In genomic region chr15:74193905-74194304, GRCh38 we compare ENCODE assay signal across 18 cellular contexts. TPM values are rescaled to one million over a fixed set of nuclear protein-coding genes. Genes with fewer than 3 reads are reported as not detected.
"Had no signal": no experiment of that assay in that cellular context is flagged by ENCODE, and none has a peak within 500 bp of the region (broad histone marks: within the 10 kb centered on the region; RNA-seq: fewer than 3 reads in every experiment).

No MANE protein-coding gene starts in this region.

- H3K4me3 ChIP-seq: gastrocnemius medialis, heart left ventricle, lung, pancreas had no signal

- H3K4me1 ChIP-seq: gastrocnemius medialis, pancreas had no signal

- H3K9me3 Mint-ChIP-seq: activated CD4-positive, alpha-beta T cell treated with anti-CD3 and anti-CD28 coated beads, Interleukin-2, amount 10 ng/mL, durations not matched to agents 24 days and 14 days; activated naive CD4-positive, alpha-beta T cell treated with anti-CD3 and anti-CD28 coated beads, Interleukin-2, amount 50 U/mL, for 72 hours; activated T-cell treated with anti-CD3 and anti-CD28 coated beads, Interleukin-2, amount 50 U/mL, for 72 hours; dendritic cell treated with granulocyte-macrophage colony-stimulating factor and Interleukin-4, amounts not matched to agents 40 ng/mL and 50 ng/mL, for 4 days; neural crest cell had no signal

- H3K27ac ChIP-seq: gastrocnemius medialis, heart left ventricle, pancreas had no signal

- H3K36me3 Mint-ChIP-seq: activated naive CD4-positive, alpha-beta T cell treated with anti-CD3 and anti-CD28 coated beads, Interleukin-2, amount 50 U/mL, for 72 hours had no signal

- H3K9me3 ChIP-seq: gastrocnemius medialis, heart left ventricle, pancreas had no signal

- H3K36me3 ChIP-seq: gastrocnemius medialis, heart left ventricle, pancreas had no signal

- H3K27me3 ChIP-seq: gastrocnemius medialis, heart left ventricle, pancreas had no signal

- H3K27me3 Mint-ChIP-seq: activated CD4-positive, alpha-beta T cell treated with anti-CD3 and anti-CD28 coated beads, Interleukin-2, amount 10 ng/mL, durations not matched to agents 24 days and 14 days had no signal

- ATAC-seq: activated T-cell treated with anti-CD3 and anti-CD28 coated beads, Interleukin-2, amount 50 U/mL, for 72 hours; gastrocnemius medialis; heart left ventricle; left colon; pancreas; stimulated activated naive CD8-positive, alpha-beta T cell treated with anti-CD3 and anti-CD28 coated beads, Interleukin-15, Interleukin-2, amounts not matched to agents 100 U/mL and 50 U/mL, for 24 hours had no signal

- DNase-seq: activated CD4-positive, alpha-beta T cell treated with anti-CD3 and anti-CD28 coated beads, Interleukin-2, amount 10 ng/mL, durations not matched to agents 24 days and 14 days; activated CD4-positive, CD25-positive, alpha-beta regulatory T cell; activated CD8-positive, alpha-beta memory T cell treated with anti-CD3 and anti-CD28 coated beads, Interleukin-2, amount 50 U/mL, for 48 hours; activated gamma-delta T cell; activated T-cell treated with anti-CD3 and anti-CD28 coated beads, Interleukin-2, amount 50 U/mL, for 72 hours; gastrocnemius medialis; heart left ventricle; left colon; stimulated activated CD4-positive, alpha-beta T cell treated with anti-CD3 and anti-CD28 coated beads, Interleukin-4, amount 100 ng/mL, for 4 hours; stimulated activated CD8-positive, alpha-beta memory T cell treated with anti-CD3 and anti-CD28 coated beads, Interleukin-4, amount 100 ng/mL, for 48 hours; stimulated activated naive CD8-positive, alpha-beta T cell treated with anti-CD3 and anti-CD28 coated beads, Interleukin-15, Interleukin-2, amounts not matched to agents 100 U/mL and 50 U/mL, for 24 hours had no signal

- H3K27ac Mint-ChIP-seq: activated CD4-positive, alpha-beta T cell treated with anti-CD3 and anti-CD28 coated beads, Interleukin-2, amount 10 ng/mL, durations not matched to agents 24 days and 14 days; activated naive CD4-positive, alpha-beta T cell treated with anti-CD3 and anti-CD28 coated beads, Interleukin-2, amount 50 U/mL, for 72 hours; activated T-cell treated with anti-CD3 and anti-CD28 coated beads, Interleukin-2, amount 50 U/mL, for 72 hours; dendritic cell treated with granulocyte-macrophage colony-stimulating factor and Interleukin-4, amounts not matched to agents 40 ng/mL and 50 ng/mL, for 4 days had no signal

- H3K4me3 Mint-ChIP-seq: activated CD4-positive, alpha-beta T cell treated with anti-CD3 and anti-CD28 coated beads, Interleukin-2, amount 10 ng/mL, durations not matched to agents 24 days and 14 days; activated T-cell treated with anti-CD3 and anti-CD28 coated beads, Interleukin-2, amount 50 U/mL, for 72 hours; dendritic cell treated with granulocyte-macrophage colony-stimulating factor and Interleukin-4, amounts not matched to agents 40 ng/mL and 50 ng/mL, for 4 days had no signal

- FAIRE-seq: pancreas had no signal

- H3K4me1 Mint-ChIP-seq: activated CD4-positive, alpha-beta T cell treated with anti-CD3 and anti-CD28 coated beads, Interleukin-2, amount 10 ng/mL, durations not matched to agents 24 days and 14 days had no signal

RNA-seq across cellular contexts. Expression of gene STRA6, which starts 8.7 kb away (rescaled TPM):
- total RNA-seq: activated CD4-positive, alpha-beta T cell treated with anti-CD3 and anti-CD28 coated beads, Interleukin-2, amount 10 ng/mL, durations not matched to agents 24 days and 14 days; gastrocnemius medialis; left colon; T-helper 2 cell treated with Interferon-gamma antibody and Interleukin-4, amounts not matched to agents 100 ng/mL and 5 ng/mL, for 36 hours had no signal

RNA-seq across cellular contexts. Expression of gene ISLR, which starts 20.4 kb away (rescaled TPM):
- total RNA-seq: activated CD4-positive, alpha-beta T cell treated with anti-CD3 and anti-CD28 coated beads, Interleukin-2, amount 10 ng/mL, durations not matched to agents 24 days and 14 days; activated naive CD4-positive, alpha-beta T cell treated with anti-CD3 and anti-CD28 coated beads, Interleukin-2, amount 50 U/mL, for 72 hours; epithelial cell of proximal tubule; T-helper 2 cell treated with Interferon-gamma antibody and Interleukin-4, amounts not matched to agents 100 ng/mL and 5 ng/mL, for 36 hours had no signal

RNA-seq across cellular contexts. Expression of gene CCDC33, which starts 42.2 kb away (rescaled TPM):
- total RNA-seq: activated CD4-positive, alpha-beta T cell treated with anti-CD3 and anti-CD28 coated beads, Interleukin-2, amount 10 ng/mL, durations not matched to agents 24 days and 14 days; activated naive CD4-positive, alpha-beta T cell treated with anti-CD3 and anti-CD28 coated beads, Interleukin-2, amount 50 U/mL, for 72 hours; activated T-cell treated with anti-CD3 and anti-CD28 coated beads, Interleukin-2, amount 50 U/mL, for 72 hours; gastrocnemius medialis; heart left ventricle; pancreas; T-helper 2 cell treated with Interferon-gamma antibody and Interleukin-4, amounts not matched to agents 100 ng/mL and 5 ng/mL, for 36 hours had no signal
- polyA plus RNA-seq: pancreas had no signal
